8 cellular contexts compared by ENCODE assay signal in genomic region chr4:152937280-152937534, GRCh38. TPM values are rescaled to one million over a fixed set of nuclear protein-coding genes. Genes with fewer than 3 reads are reported as not detected.
DNase-seq lines count a peak whose midpoint lies in the region; ATAC-seq and TF ChIP-seq lines count a peak whose summit lies in the region.

No MANE protein-coding gene starts in this region.

- H3K27ac ChIP-seq in body of pancreas = peak overlapping the region in 2 of 4 donors; percentile 23 to 81
- H3K27ac ChIP-seq in lung (ENCODE audit: low read depth in 1 of 2, low read length in 1 of 2) = peak overlapping the region in 1 of 2 donors; percentile 81

- no peak for DNase-seq in activated naive CD4-positive, alpha-beta T cell treated with Interleukin-2 at 50 U/mL for 16 hours
- DNase-seq in body of pancreas (no peak), lung (ENCODE audit: low spot score) (no peak), type B pancreatic cell (ENCODE audit: extremely low spot score, unreplicated experiment) (no peak), NCI-H2171 (lab: John Stamatoyannopoulos, UW) (no peak), germinal center (ENCODE audit: low spot score) (no peak)

- no peaks in the 10 kb centered on the region for H3K27me3 ChIP-seq in body of pancreas
- H3K27me3 ChIP-seq in lung (ENCODE audit: control insufficient read depth, insufficient read depth) = no peaks in the 10 kb centered on the region

- H3K27me3 Mint-ChIP-seq in activated naive CD4-positive, alpha-beta T cell treated with anti-CD3 and anti-CD28 coated beads, Interleukin-2, amount 50 U/mL, for 24 hours = peaks cover 42% of the 10 kb centered on the region
- peaks cover 53% of the 10 kb centered on the region for H3K27me3 Mint-ChIP-seq in type B pancreatic cell

- H3K4me3 Mint-ChIP-seq in activated naive CD4-positive, alpha-beta T cell treated with anti-CD3 and anti-CD28 coated beads, Interleukin-2, amount 50 U/mL, for 24 hours = peak overlapping the region; percentile 49
- peak overlapping the region; percentile 84 for H3K4me3 Mint-ChIP-seq in type B pancreatic cell

- ATAC-seq in body of pancreas (no peak), lung (ENCODE audit: insufficient read depth, low FRiP score) (no peak), HG02970 (IDR thresholded peaks at IDR 0.05; ENCODE audit: low FRiP score, unreplicated experiment) (no peak)

- H3K36me3 ChIP-seq in body of pancreas (replicated peaks in 1 of 2; ENCODE audit: insufficient read depth in 1 of 2, low read depth in 2 of 2) (no peaks in the 10 kb centered on the region), lung (ENCODE audit: control insufficient read depth in 2 of 2, insufficient read depth in 2 of 2, low read length in 2 of 2) (peaks cover 0 to 2% of the 10 kb centered on the region in 2 donors)

- peak overlapping the region; percentile 46 to 67 for H3K4me3 ChIP-seq in body of pancreas
- H3K4me3 ChIP-seq in lung = peak overlapping the region; percentile 65

- H3K9me3 ChIP-seq in body of pancreas = no peaks in the 10 kb centered on the region
- H3K9me3 ChIP-seq in lung (ENCODE audit: control insufficient read depth in 2 of 2, insufficient read depth in 1 of 2, low read length in 1 of 2) = no peaks in the 10 kb centered on the region

- no peak for TF ChIP-seq CTCF in body of pancreas (IDR thresholded peaks at IDR 0.05)
- TF ChIP-seq CTCF in lung (IDR thresholded peaks at IDR 0.05; ENCODE audit: control extremely low read depth, extremely low read depth) = no peak
- no peak for TF ChIP-seq CTCF in type B pancreatic cell (conservative IDR thresholded peaks at IDR 0.05)

- intact Hi-C loops in body of pancreas (cut with DNase I) = no loop called here

- 0 to 1% methylated on average over 2 to 15 of the region's 25 CpGs for WGBS in body of pancreas, 2 donors
- 0% methylated on average over 25 of the region's 25 CpGs for WGBS in lung, 2 donors

- no peaks in the 10 kb centered on the region for H3K36me3 Mint-ChIP-seq in activated naive CD4-positive, alpha-beta T cell treated with anti-CD3 and anti-CD28 coated beads, Interleukin-2, amount 50 U/mL, for 24 hours
- peaks cover 3% of the 10 kb centered on the region for H3K36me3 Mint-ChIP-seq in type B pancreatic cell

- no peaks in the 10 kb centered on the region for H3K9me3 Mint-ChIP-seq in activated naive CD4-positive, alpha-beta T cell treated with anti-CD3 and anti-CD28 coated beads, Interleukin-2, amount 50 U/mL, for 24 hours
- no peaks in the 10 kb centered on the region for H3K9me3 Mint-ChIP-seq in type B pancreatic cell

- peaks cover 22% of the 10 kb centered on the region for H3K4me1 Mint-ChIP-seq in activated naive CD4-positive, alpha-beta T cell treated with anti-CD3 and anti-CD28 coated beads, Interleukin-2, amount 50 U/mL, for 24 hours
- peaks cover 21% of the 10 kb centered on the region for H3K4me1 Mint-ChIP-seq in type B pancreatic cell (ENCODE audit: unreplicated experiment)

- peaks cover 20% of the 10 kb centered on the region for H3K4me1 ChIP-seq in body of pancreas
- peaks cover 4 to 15% of the 10 kb centered on the region in 2 donors for H3K4me1 ChIP-seq in lung (ENCODE audit: control insufficient read depth in 2 of 2, insufficient read depth in 2 of 2, low read length in 2 of 2)

- no peak overlapping the region for H3K27ac Mint-ChIP-seq in activated naive CD4-positive, alpha-beta T cell treated with anti-CD3 and anti-CD28 coated beads, Interleukin-2, amount 50 U/mL, for 24 hours
- no peak overlapping the region for H3K27ac Mint-ChIP-seq in type B pancreatic cell

- TF ChIP-seq POLR2A in body of pancreas (IDR thresholded peaks at IDR 0.05) = no peak

RNA-seq across cellular contexts. Expression of gene FHDC1, which starts 1.1 kb away (rescaled TPM):
- total RNA-seq in body of pancreas (1 to 10 TPM in 1 of 2 donors, under 1 TPM in 1; 0.99 to 3.9 TPM), lung (10 to 100 TPM; 11.7 to 27.2 TPM), type B pancreatic cell (ENCODE audit: low replicate concordance) (23.1 and 78.0 TPM in 2 replicates)
- 10 to 100 TPM in 1 of 2 donors, 1 to 10 TPM in 1; 4.3 to 22.8 TPM for polyA plus RNA-seq in lung
